In the genomic region with DNA sequence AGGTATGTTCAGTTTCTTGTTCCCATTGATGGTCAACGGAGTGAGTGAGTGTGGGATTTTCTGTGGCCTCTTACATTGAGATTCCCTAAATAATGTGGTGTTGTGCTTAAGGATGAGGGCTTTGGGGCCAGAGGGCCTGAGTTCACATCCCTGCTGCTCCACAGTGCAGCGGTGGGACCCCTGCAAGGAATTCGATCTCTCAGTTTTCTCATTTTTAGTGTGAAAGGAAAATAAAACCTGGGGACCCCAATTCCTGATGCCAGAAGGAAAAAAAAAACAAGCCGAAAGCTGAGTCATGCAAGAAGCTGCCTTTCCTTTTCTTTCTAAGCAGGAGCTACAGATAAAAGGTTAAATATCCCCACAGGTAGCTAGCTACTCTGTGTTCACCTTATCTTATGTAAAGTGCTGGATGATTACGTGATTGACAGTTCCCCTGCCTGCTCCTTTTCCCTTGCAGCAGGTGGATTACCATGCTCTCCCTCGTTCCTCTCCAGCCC, we compare ENCODE assay signal across 9 cellular contexts.
DNase-seq lines count a peak whose midpoint lies in the region; ATAC-seq, FAIRE-seq and TF ChIP-seq lines count a peak whose summit lies in the region.
"Had no signal": no experiment of that assay in that cellular context is flagged by ENCODE, and none has a peak within 500 bp of the region (broad histone marks: within the 10 kb centered on the region; RNA-seq: fewer than 3 reads in every experiment).

No MANE protein-coding gene starts in this region.

- no peaks in the 10 kb centered on the region for H3K9me1 ChIP-seq in keratinocyte (ENCODE audit: control insufficient read depth, extremely low read depth, insufficient read depth, low read length)

- no peaks in the 10 kb centered on the region for H3K36me3 ChIP-seq in keratinocyte (ENCODE audit: control insufficient read depth in 2 of 2, extremely low read depth in 1 of 2, insufficient read depth in 2 of 2, low read length in 2 of 2)

- H3K79me2 ChIP-seq in keratinocyte (ENCODE audit: control insufficient read depth, insufficient read depth, low read length), result no peaks in the 10 kb centered on the region

- H3K9me3 Mint-ChIP-seq in activated naive CD4-positive, alpha-beta T cell treated with anti-CD3 and anti-CD28 coated beads, Interleukin-2, amount 10 ng/mL, durations not matched to agents 7 days and 5 days, result no peaks in the 10 kb centered on the region
- no peaks in the 10 kb centered on the region for H3K9me3 Mint-ChIP-seq in activated naive CD8-positive, alpha-beta T cell (ENCODE audit: low read depth)
- no peaks in the 10 kb centered on the region for H3K9me3 Mint-ChIP-seq in type B pancreatic cell

- FAIRE-seq in keratinocyte (lab: Jason Lieb, UNC), result no peak

- H2AFZ ChIP-seq in keratinocyte (ENCODE audit: control insufficient read depth, low read length), result peak overlapping the region; percentile 4

- H3K4me1 Mint-ChIP-seq in activated naive CD4-positive, alpha-beta T cell treated with anti-CD3 and anti-CD28 coated beads, Interleukin-2, amount 10 ng/mL, durations not matched to agents 7 days and 5 days, result peaks cover 49% of the 10 kb centered on the region
- peaks cover 29% of the 10 kb centered on the region for H3K4me1 Mint-ChIP-seq in activated naive CD8-positive, alpha-beta T cell (ENCODE audit: low read depth)
- H3K4me1 Mint-ChIP-seq in type B pancreatic cell (ENCODE audit: unreplicated experiment), result peaks cover 26% of the 10 kb centered on the region

- H3K27ac Mint-ChIP-seq in activated naive CD4-positive, alpha-beta T cell treated with anti-CD3 and anti-CD28 coated beads, Interleukin-2, amount 10 ng/mL, durations not matched to agents 7 days and 5 days, result peak overlapping the region; percentile 94
- H3K27ac Mint-ChIP-seq in activated naive CD8-positive, alpha-beta T cell, result peak overlapping the region; percentile 82
- H3K27ac Mint-ChIP-seq in type B pancreatic cell, result peak overlapping the region; percentile 27

- DNase-seq in activated naive CD4-positive, alpha-beta T cell treated with anti-CD3 and anti-CD28 coated beads, Interleukin-2, amount 10 ng/mL, durations not matched to agents 7 days and 5 days, result no peak
- no peak for DNase-seq in activated naive CD4-positive, alpha-beta T cell treated with anti-CD3 and anti-CD28 coated beads, Interleukin-2, amount 50 U/mL, for 16 hours
- DNase-seq in keratinocyte (ENCODE audit: low read depth, low spot score), result no peak
- DNase-seq in type B pancreatic cell (ENCODE audit: extremely low spot score, unreplicated experiment), result no peak
- DNase-seq in NCI-H748 treated with DMSO at 0.1 percent for 48 hours (lab: John Stamatoyannopoulos, UW), result no peak
- no peak for DNase-seq in NCI-H510A (lab: John Stamatoyannopoulos, UW)
- DNase-seq: NCI-H2029 had no signal

- no peaks in the 10 kb centered on the region for H4K20me1 ChIP-seq in keratinocyte (ENCODE audit: control insufficient read depth, extremely low read depth, insufficient read depth, low read length)

- CTCF ChIA-PET in activated naive CD4-positive, alpha-beta T cell treated with anti-CD3 and anti-CD28 coated beads, Interleukin-2, amount 10 ng/mL, durations not matched to agents 7 days and 5 days (lab: Charles Lee), result no interaction called here

- no peaks in the 10 kb centered on the region for H3K27me3 Mint-ChIP-seq in activated naive CD4-positive, alpha-beta T cell treated with anti-CD3 and anti-CD28 coated beads, Interleukin-2, amount 10 ng/mL, durations not matched to agents 7 days and 5 days
- H3K27me3 Mint-ChIP-seq in activated naive CD8-positive, alpha-beta T cell, result no peaks in the 10 kb centered on the region
- no peaks in the 10 kb centered on the region for H3K27me3 Mint-ChIP-seq in type B pancreatic cell

- no peak for TF ChIP-seq CTCF in keratinocyte (optimal IDR thresholded peaks at IDR 0.05 in 1 of 3, IDR thresholded peaks at IDR 0.05 in 1 of 3, conservative IDR thresholded peaks at IDR 0.05 in 1 of 3; ENCODE audit: extremely low read depth in 1 of 3, insufficient read depth in 2 of 3, low read length in 3 of 3)
- TF ChIP-seq CTCF in type B pancreatic cell (conservative IDR thresholded peaks at IDR 0.05), result no peak

- H3K4me3 ChIP-seq in keratinocyte (ENCODE audit: control insufficient read depth in 2 of 3, extremely low read depth in 1 of 3, insufficient read depth in 2 of 3, low read depth in 1 of 3, low read length in 3 of 3), result no peak overlapping the region

- ATAC-seq in HG03565 (IDR thresholded peaks at IDR 0.05; ENCODE audit: unreplicated experiment), result no peak

- no peaks in the 10 kb centered on the region for H3K9me3 ChIP-seq in keratinocyte (ENCODE audit: control insufficient read depth, low read depth, low read length)

- H3K9ac ChIP-seq in keratinocyte (ENCODE audit: control insufficient read depth, extremely low read depth, insufficient read depth, low read length), result no peak overlapping the region

- H3K36me3 Mint-ChIP-seq in activated naive CD4-positive, alpha-beta T cell treated with anti-CD3 and anti-CD28 coated beads, Interleukin-2, amount 10 ng/mL, durations not matched to agents 7 days and 5 days, result peaks cover 9% of the 10 kb centered on the region
- H3K36me3 Mint-ChIP-seq in activated naive CD8-positive, alpha-beta T cell, result peaks cover 15% of the 10 kb centered on the region
- H3K36me3 Mint-ChIP-seq in type B pancreatic cell, result peaks cover 7% of the 10 kb centered on the region

- H3K4me1 ChIP-seq in keratinocyte (ENCODE audit: control insufficient read depth, extremely low read depth, insufficient read depth, low read length), result no peaks in the 10 kb centered on the region

- dilution Hi-C loops in keratinocyte (cut with MboI; ENCODE audit: extremely low pct_ligation_motif_present, low sequenced_read_pairs), result loop anchor here (25.0 kb wide), 1 partner anchor 206 kb away; no protein-coding TSS in a partner anchor

- H3K27me3 ChIP-seq in keratinocyte (ENCODE audit: control insufficient read depth, extremely low read depth, insufficient read depth, low read length), result no peaks in the 10 kb centered on the region

- peak overlapping the region; percentile 60 for H3K4me3 Mint-ChIP-seq in activated naive CD4-positive, alpha-beta T cell treated with anti-CD3 and anti-CD28 coated beads, Interleukin-2, amount 10 ng/mL, durations not matched to agents 7 days and 5 days
- H3K4me3 Mint-ChIP-seq in activated naive CD8-positive, alpha-beta T cell, result peak overlapping the region; percentile 67
- H3K4me3 Mint-ChIP-seq in type B pancreatic cell, result peak overlapping the region; percentile 55

- no peak overlapping the region for H3K27ac ChIP-seq in keratinocyte (ENCODE audit: control insufficient read depth, insufficient read depth, low read length)

- peak overlapping the region; percentile 11 for H3K4me2 ChIP-seq in keratinocyte (ENCODE audit: control insufficient read depth, extremely low read depth, insufficient read depth, low read depth, low read length)

Comparison
In these comparisons a context has a peak if more than half of its experiments do, and no peak if none do; other contexts are left out.
1. H3K27ac Mint-ChIP-seq: peak in every context shown above with its lines; median percentile 94 in activated naive CD4-positive, alpha-beta T cell treated with anti-CD3 and anti-CD28 coated beads, Interleukin-2, amount 10 ng/mL, durations not matched to agents 7 days and 5 days; 82 in activated naive CD8-positive, alpha-beta T cell; 27 in type B pancreatic cell.